In the genomic region with DNA sequence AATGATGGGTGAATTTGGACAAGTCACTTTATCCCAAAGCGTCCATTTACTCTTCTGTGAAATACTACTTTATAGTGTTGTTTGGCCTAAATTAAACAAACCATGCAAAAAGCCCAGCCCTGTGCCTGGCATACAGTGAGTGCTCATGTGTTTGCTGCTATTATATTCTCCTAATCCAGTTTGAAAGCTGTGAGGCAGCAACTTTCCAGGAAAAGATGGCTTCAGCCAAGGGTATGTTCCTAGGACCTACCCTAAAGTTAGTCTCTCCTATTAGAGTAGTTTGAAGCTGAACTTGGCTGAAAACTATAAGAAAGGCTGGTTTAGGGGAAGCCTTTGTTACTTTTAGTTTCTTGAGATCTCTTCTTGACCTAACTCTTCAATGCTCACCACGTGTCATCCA, we compare ENCODE assay signal across 17 cellular contexts. TPM values are rescaled to one million over a fixed set of nuclear protein-coding genes. Genes with fewer than 3 reads are reported as not detected.
A peak's percentile ranks its signal among the peaks of the same experiment; 100 is the strongest.
DNase-seq lines count a peak whose midpoint lies in the region; ATAC-seq and TF ChIP-seq lines count a peak whose summit lies in the region.
"Had no signal": no experiment of that assay in that cellular context is flagged by ENCODE, and none has a peak within 500 bp of the region (broad histone marks: within the 10 kb centered on the region; RNA-seq: fewer than 3 reads in every experiment).

No MANE protein-coding gene starts in this region.

- H3K27ac Mint-ChIP-seq in activated CD8-positive, alpha-beta T cell treated with anti-CD3 and anti-CD28 coated beads for 36 hours, result peak overlapping the region; percentile 21
- no peak overlapping the region for H3K27ac Mint-ChIP-seq in activated CD8-positive, alpha-beta T cell treated with anti-CD3 and anti-CD28 coated beads, Interleukin-2, amount 10 ng/mL, durations not matched to agents 7 days and 5 days
- H3K27ac Mint-ChIP-seq in CD4-positive, alpha-beta T cell, result peak overlapping the region; percentile 37
- H3K27ac Mint-ChIP-seq in stimulated activated effector memory CD8-positive, alpha-beta T cell treated with anti-CD3 and anti-CD28 coated beads, Interleukin-12 subunit alpha, Interleukin-12 subunit beta, amount 100 ng/mL, for 72 hours, result peak overlapping the region; percentile 21

- CTCF ChIA-PET in activated CD8-positive, alpha-beta T cell treated with anti-CD3 and anti-CD28 coated beads for 36 hours (lab: Charles Lee), result no interaction called here
- CTCF ChIA-PET in activated CD8-positive, alpha-beta T cell treated with anti-CD3 and anti-CD28 coated beads, Interleukin-2, amount 10 ng/mL, durations not matched to agents 7 days and 5 days (lab: Charles Lee), result no interaction called here
- CTCF ChIA-PET in CD4-positive, alpha-beta T cell (lab: Charles Lee), result interaction anchor here (1.5 kb wide), 1 partner anchor 10 kb away, joined by 3 read pairs; no protein-coding TSS in a partner anchor
- CTCF ChIA-PET in GM10248 (lab: Yijun Ruan, JAX), result no interaction called here

- TF ChIP-seq CTCF in activated CD8-positive, alpha-beta T cell treated with anti-CD3 and anti-CD28 coated beads for 36 hours (IDR thresholded peaks at IDR 0.05), result no peak
- no peak for TF ChIP-seq CTCF in CD4-positive, alpha-beta T cell (IDR thresholded peaks at IDR 0.05)
- no peak for TF ChIP-seq CTCF in GM10248 (IDR thresholded peaks at IDR 0.05; ENCODE audit: control extremely low read depth, extremely low read depth, low read depth, missing control alignments)

- H3K27me3 ChIP-seq in CD4-positive, alpha-beta T cell (ENCODE audit: control insufficient read depth, insufficient read depth, low read length), result no peaks in the 10 kb centered on the region

- no peak overlapping the region for H3K27ac ChIP-seq in CD4-positive, alpha-beta T cell (ENCODE audit: low read depth, low read length)
- H3K27ac ChIP-seq in caudate nucleus (ENCODE audit: low read depth, low read length), result peak overlapping the region; percentile 26
- H3K27ac ChIP-seq: HL-60 had no signal

- no peak for ATAC-seq in activated CD8-positive, alpha-beta T cell treated with anti-CD3 and anti-CD28 coated beads for 36 hours
- ATAC-seq in activated CD8-positive, alpha-beta T cell treated with anti-CD3 and anti-CD28 coated beads, Interleukin-2, amount 10 ng/mL, durations not matched to agents 7 days and 5 days, result no peak
- no peak for ATAC-seq in CD4-positive, alpha-beta T cell (ENCODE audit: poor library complexity)
- no peak for ATAC-seq in stimulated activated effector memory CD8-positive, alpha-beta T cell treated with anti-CD3 and anti-CD28 coated beads, Interleukin-12 subunit alpha, Interleukin-12 subunit beta, amount 100 ng/mL, for 72 hours

- intact Hi-C loops in activated CD8-positive, alpha-beta T cell treated with anti-CD3 and anti-CD28 coated beads for 36 hours (cut with micrococcal nuclease), result no loop called here
- intact Hi-C loops in CD4-positive, alpha-beta T cell (cut with DNase I, micrococcal nuclease), result no loop called here

- POLR2A ChIA-PET in activated CD8-positive, alpha-beta T cell treated with anti-CD3 and anti-CD28 coated beads for 36 hours (lab: Charles Lee), result no interaction called here
- POLR2A ChIA-PET in activated CD8-positive, alpha-beta T cell treated with anti-CD3 and anti-CD28 coated beads, Interleukin-2, amount 10 ng/mL, durations not matched to agents 7 days and 5 days (lab: Charles Lee), result no interaction called here
- POLR2A ChIA-PET in CD4-positive, alpha-beta T cell (lab: Charles Lee), result no interaction called here
- POLR2A ChIA-PET in GM10248 (lab: Yijun Ruan, JAX), result no interaction called here

- H3K9me3 ChIP-seq in CD4-positive, alpha-beta T cell (ENCODE audit: control insufficient read depth, low read length), result no peaks in the 10 kb centered on the region

- DNase-seq in activated CD8-positive, alpha-beta T cell treated with anti-CD3 and anti-CD28 coated beads for 36 hours, result no peak
- DNase-seq in activated CD8-positive, alpha-beta T cell treated with anti-CD3 and anti-CD28 coated beads, Interleukin-2, amount 10 ng/mL, durations not matched to agents 7 days and 5 days, result no peak
- no peak for DNase-seq in CD4-positive, alpha-beta T cell
- DNase-seq in caudate nucleus (lab: John Stamatoyannopoulos, UW), result no peak
- DNase-seq in stimulated activated effector memory CD8-positive, alpha-beta T cell treated with anti-CD3 and anti-CD28 coated beads, Interleukin-12 subunit alpha, Interleukin-12 subunit beta, amount 100 ng/mL, for 72 hours (ENCODE audit: low spot score in 2 of 2), result no peak
- DNase-seq in GM10248 (ENCODE audit: extremely low spot score), result no peak
- no peak for DNase-seq in iPS-NIHi7 (ENCODE audit: extremely low spot score)
- DNase-seq in epidermal melanocyte (ENCODE audit: insufficient read length, low spot score), result no peak
- DNase-seq: C1 segment of cervical spinal cord, HCEC 1CT, MV-4-11, NCI-H1417 treated with DMSO at 0.1 percent for 48 hours, NCI-H1930, NCI-H446, NCI-H69, SHP77 treated with DMSO at 0.1 percent for 48 hours had no signal

- H3K36me3 Mint-ChIP-seq in activated CD8-positive, alpha-beta T cell treated with anti-CD3 and anti-CD28 coated beads for 36 hours (ENCODE audit: low read depth), result peaks cover 15% of the 10 kb centered on the region
- peaks cover 4% of the 10 kb centered on the region for H3K36me3 Mint-ChIP-seq in activated CD8-positive, alpha-beta T cell treated with anti-CD3 and anti-CD28 coated beads, Interleukin-2, amount 10 ng/mL, durations not matched to agents 7 days and 5 days (ENCODE audit: low read depth)
- H3K36me3 Mint-ChIP-seq in CD4-positive, alpha-beta T cell (ENCODE audit: low read depth), result peaks cover 4% of the 10 kb centered on the region
- H3K36me3 Mint-ChIP-seq in stimulated activated effector memory CD8-positive, alpha-beta T cell treated with anti-CD3 and anti-CD28 coated beads, Interleukin-12 subunit alpha, Interleukin-12 subunit beta, amount 100 ng/mL, for 72 hours, result peaks cover 15% of the 10 kb centered on the region

- peaks cover 30% of the 10 kb centered on the region for H3K4me1 Mint-ChIP-seq in activated CD8-positive, alpha-beta T cell treated with anti-CD3 and anti-CD28 coated beads for 36 hours (ENCODE audit: low read depth)
- H3K4me1 Mint-ChIP-seq in activated CD8-positive, alpha-beta T cell treated with anti-CD3 and anti-CD28 coated beads, Interleukin-2, amount 10 ng/mL, durations not matched to agents 7 days and 5 days (ENCODE audit: low read depth), result peaks cover 18% of the 10 kb centered on the region
- peaks cover 18% of the 10 kb centered on the region for H3K4me1 Mint-ChIP-seq in CD4-positive, alpha-beta T cell (ENCODE audit: low read depth)
- H3K4me1 Mint-ChIP-seq in stimulated activated effector memory CD8-positive, alpha-beta T cell treated with anti-CD3 and anti-CD28 coated beads, Interleukin-12 subunit alpha, Interleukin-12 subunit beta, amount 100 ng/mL, for 72 hours, result peaks cover 30% of the 10 kb centered on the region

- H3K27me3 Mint-ChIP-seq in activated CD8-positive, alpha-beta T cell treated with anti-CD3 and anti-CD28 coated beads for 36 hours, result no peaks in the 10 kb centered on the region
- no peaks in the 10 kb centered on the region for H3K27me3 Mint-ChIP-seq in activated CD8-positive, alpha-beta T cell treated with anti-CD3 and anti-CD28 coated beads, Interleukin-2, amount 10 ng/mL, durations not matched to agents 7 days and 5 days (ENCODE audit: low read depth)
- no peaks in the 10 kb centered on the region for H3K27me3 Mint-ChIP-seq in CD4-positive, alpha-beta T cell

- H3K4me3 Mint-ChIP-seq in activated CD8-positive, alpha-beta T cell treated with anti-CD3 and anti-CD28 coated beads for 36 hours, result no peak overlapping the region
- H3K4me3 Mint-ChIP-seq in activated CD8-positive, alpha-beta T cell treated with anti-CD3 and anti-CD28 coated beads, Interleukin-2, amount 10 ng/mL, durations not matched to agents 7 days and 5 days, result no peak overlapping the region
- H3K4me3 Mint-ChIP-seq in CD4-positive, alpha-beta T cell, result no peak overlapping the region
- H3K4me3 Mint-ChIP-seq in stimulated activated effector memory CD8-positive, alpha-beta T cell treated with anti-CD3 and anti-CD28 coated beads, Interleukin-12 subunit alpha, Interleukin-12 subunit beta, amount 100 ng/mL, for 72 hours, result no peak overlapping the region

- H3K9me3 Mint-ChIP-seq in activated CD8-positive, alpha-beta T cell treated with anti-CD3 and anti-CD28 coated beads for 36 hours, result no peaks in the 10 kb centered on the region
- H3K9me3 Mint-ChIP-seq in activated CD8-positive, alpha-beta T cell treated with anti-CD3 and anti-CD28 coated beads, Interleukin-2, amount 10 ng/mL, durations not matched to agents 7 days and 5 days (ENCODE audit: insufficient read depth), result no peaks in the 10 kb centered on the region
- H3K9me3 Mint-ChIP-seq in CD4-positive, alpha-beta T cell, result no peaks in the 10 kb centered on the region
- H3K9me3 Mint-ChIP-seq in stimulated activated effector memory CD8-positive, alpha-beta T cell treated with anti-CD3 and anti-CD28 coated beads, Interleukin-12 subunit alpha, Interleukin-12 subunit beta, amount 100 ng/mL, for 72 hours, result no peaks in the 10 kb centered on the region

RNA-seq across cellular contexts. Expression of a gene that starts 19.9 kb away (rescaled TPM):
- total RNA-seq in activated CD8-positive, alpha-beta T cell treated with anti-CD3 and anti-CD28 coated beads for 36 hours, result 10 to 100 TPM; 33.7 to 34.1 TPM
- total RNA-seq in activated CD8-positive, alpha-beta T cell treated with anti-CD3 and anti-CD28 coated beads, Interleukin-2, amount 10 ng/mL, durations not matched to agents 7 days and 5 days, result 10 to 100 TPM; 50.7 to 53.1 TPM
- total RNA-seq in CD4-positive, alpha-beta T cell, result 10 to 100 TPM; 11.4 to 14.1 TPM

RNA-seq across cellular contexts. Expression of a gene that starts 52.9 kb away (rescaled TPM):
- total RNA-seq in activated CD8-positive, alpha-beta T cell treated with anti-CD3 and anti-CD28 coated beads for 36 hours, result 10 to 100 TPM; 36.6 to 37.6 TPM
- total RNA-seq in activated CD8-positive, alpha-beta T cell treated with anti-CD3 and anti-CD28 coated beads, Interleukin-2, amount 10 ng/mL, durations not matched to agents 7 days and 5 days, result 10 to 100 TPM; 49.0 to 51.5 TPM
- 10 to 100 TPM; 34.3 to 39.9 TPM for total RNA-seq in CD4-positive, alpha-beta T cell

RNA-seq across cellular contexts. Expression of a gene that starts 53.2 kb away (rescaled TPM):
- total RNA-seq in activated CD8-positive, alpha-beta T cell treated with anti-CD3 and anti-CD28 coated beads for 36 hours, result 10 to 100 TPM; 29.4 to 30.0 TPM
- 10 to 100 TPM; 40.2 to 43.7 TPM for total RNA-seq in activated CD8-positive, alpha-beta T cell treated with anti-CD3 and anti-CD28 coated beads, Interleukin-2, amount 10 ng/mL, durations not matched to agents 7 days and 5 days
- total RNA-seq in CD4-positive, alpha-beta T cell, result 10 to 100 TPM; 54.5 to 56.5 TPM
